In the genomic region with DNA sequence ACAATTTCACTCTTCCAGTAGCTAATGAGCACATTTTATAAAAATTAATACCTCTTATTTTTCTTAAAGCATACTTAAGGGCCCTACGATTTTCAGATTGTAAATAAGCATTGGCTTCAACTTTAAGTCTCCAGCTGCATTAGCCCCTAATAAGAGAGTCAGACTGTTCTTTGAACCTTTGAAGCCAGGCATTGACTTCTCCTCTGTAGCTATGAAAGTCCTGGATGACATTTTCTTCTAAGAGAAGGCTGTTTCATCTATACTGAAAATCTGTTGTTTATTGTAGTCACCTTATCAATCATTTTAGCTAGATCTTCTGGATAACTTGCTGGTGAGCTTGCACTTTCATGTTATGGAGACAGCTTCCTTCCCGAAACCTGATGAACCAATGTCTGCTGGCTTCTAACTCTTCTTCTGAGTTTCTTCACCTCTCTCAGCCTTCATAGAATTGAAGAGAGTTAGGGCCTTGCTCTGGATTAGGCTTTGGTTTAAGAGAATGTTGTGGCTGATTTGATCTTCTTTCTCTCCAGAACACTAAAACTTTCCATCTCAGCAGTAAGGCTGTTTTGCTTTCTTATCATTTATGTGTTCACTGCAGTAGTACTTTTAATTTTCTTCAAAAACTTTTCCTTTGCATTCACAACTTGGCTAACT, we compare ENCODE assay signal across 9 cellular contexts.
A peak's percentile ranks its signal among the peaks of the same experiment; 100 is the strongest.
DNase-seq lines count a peak whose midpoint lies in the region; ATAC-seq, FAIRE-seq and TF ChIP-seq lines count a peak whose summit lies in the region.
"Had no signal": no experiment of that assay in that cellular context is flagged by ENCODE, and none has a peak within 500 bp of the region (broad histone marks: within the 10 kb centered on the region; RNA-seq: fewer than 3 reads in every experiment).

No MANE protein-coding gene starts in this region.

- peaks cover 69% of the 10 kb centered on the region for H3K4me1 Mint-ChIP-seq in activated naive CD8-positive, alpha-beta T cell treated with anti-CD3 and anti-CD28 coated beads for 36 hours

- peak overlapping the region; percentile 65 for H3K4me3 Mint-ChIP-seq in activated naive CD8-positive, alpha-beta T cell treated with anti-CD3 and anti-CD28 coated beads for 36 hours

- peak; percentile 45 for DNase-seq in stimulated activated CD4-positive, alpha-beta T cell treated with anti-CD3 and anti-CD28 coated beads, Interleukin-4, amount 100 ng/mL, for 24 hours
- DNase-seq in stimulated activated CD4-positive, alpha-beta T cell treated with anti-CD3 and anti-CD28 coated beads, Interleukin-2, amount 100 ng/mL, for 48 hours = no peak
- peak; percentile 8 for DNase-seq in activated naive CD8-positive, alpha-beta T cell treated with anti-CD3 and anti-CD28 coated beads for 36 hours
- DNase-seq in urothelium cell line (ENCODE audit: low spot score) = no peak
- DNase-seq in KG1 (lab: John Stamatoyannopoulos, UW) = no peak
- no peak for DNase-seq in D721Med (ENCODE audit: insufficient read length, low spot score)
- DNase-seq in NOMO-1 treated with DMSO at 0.1 percent for 48 hours (lab: John Stamatoyannopoulos, UW; ENCODE audit: unreplicated experiment) = no peak
- DNase-seq: NCI-H774 had no signal

- ATAC-seq in HG03103 (IDR thresholded peaks at IDR 0.05; ENCODE audit: low read depth, unreplicated experiment) = peak; percentile 28

- H3K27me3 Mint-ChIP-seq in activated naive CD8-positive, alpha-beta T cell treated with anti-CD3 and anti-CD28 coated beads for 36 hours = no peaks in the 10 kb centered on the region

- H3K27ac Mint-ChIP-seq in activated naive CD8-positive, alpha-beta T cell treated with anti-CD3 and anti-CD28 coated beads for 36 hours = peak overlapping the region; percentile 98

- peaks cover 2% of the 10 kb centered on the region for H3K9me3 Mint-ChIP-seq in activated naive CD8-positive, alpha-beta T cell treated with anti-CD3 and anti-CD28 coated beads for 36 hours

- no peak for TF ChIP-seq CTCF in D721Med (IDR thresholded peaks at IDR 0.05; ENCODE audit: insufficient read depth, missing control alignments)

- FAIRE-seq in urothelium cell line (lab: Jason Lieb, UNC) = peak; percentile 56
- FAIRE-seq in D721Med (lab: Jason Lieb, UNC) = no peak

- H3K36me3 Mint-ChIP-seq in activated naive CD8-positive, alpha-beta T cell treated with anti-CD3 and anti-CD28 coated beads for 36 hours = peaks cover 15% of the 10 kb centered on the region

Comparison
In these comparisons a context has a peak if more than half of its experiments do, and no peak if none do; other contexts are left out.
1. DNase-seq: peak in stimulated activated CD4-positive, alpha-beta T cell treated with anti-CD3 and anti-CD28 coated beads, Interleukin-4, amount 100 ng/mL, for 24 hours (single experiment) and activated naive CD8-positive, alpha-beta T cell treated with anti-CD3 and anti-CD28 coated beads for 36 hours (single experiment); none in stimulated activated CD4-positive, alpha-beta T cell treated with anti-CD3 and anti-CD28 coated beads, Interleukin-2, amount 100 ng/mL, for 48 hours (0 of 2), urothelium cell line (single experiment), KG1 (single experiment), D721Med (single experiment) and NOMO-1 treated with DMSO at 0.1 percent for 48 hours (single experiment).